In the genomic region with DNA sequence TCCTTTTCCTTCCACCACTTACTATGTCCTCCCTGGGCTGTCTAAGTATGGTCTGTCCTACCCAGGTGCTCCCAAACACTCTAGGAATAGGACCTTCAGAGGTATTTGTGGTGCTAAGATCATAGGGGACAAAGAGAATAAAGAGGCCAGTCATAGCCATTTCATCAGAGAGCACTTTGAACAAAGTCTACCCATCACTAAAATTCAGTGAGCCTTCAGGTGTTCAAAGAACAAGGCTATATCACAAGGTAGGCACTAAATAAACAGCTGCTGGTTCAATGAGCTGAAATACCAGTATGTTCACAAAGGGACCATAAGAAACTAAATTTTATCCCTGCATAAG, we compare ENCODE assay signal across 13 cellular contexts. TPM values are rescaled to one million over a fixed set of nuclear protein-coding genes. Genes with fewer than 3 reads are reported as not detected.
DNase-seq lines count a peak whose midpoint lies in the region; ATAC-seq and TF ChIP-seq lines count a peak whose summit lies in the region.
"Had no signal": no experiment of that assay in that cellular context is flagged by ENCODE, and none has a peak within 500 bp of the region (broad histone marks: within the 10 kb centered on the region; RNA-seq: fewer than 3 reads in every experiment).

No MANE protein-coding gene starts in this region.

- ATAC-seq in DND-41 (ENCODE audit: insufficient read depth, low read depth) (no peak; the same call in 2 of the 3 replicates), omental fat pad (ENCODE audit: low FRiP score) (no peak)

- H2AFZ ChIP-seq in DND-41 (ENCODE audit: low read depth, low read length) (no peak overlapping the region), OCI-LY7 (ENCODE audit: low read length) (no peak overlapping the region)

- H3K79me2 ChIP-seq in DND-41 (ENCODE audit: insufficient read depth, low read length) (peaks cover 54% of the 10 kb centered on the region), OCI-LY7 (ENCODE audit: insufficient read depth, low read depth, low read length) (peaks cover 11% of the 10 kb centered on the region; the same call in 1 of the 2 replicates)

- H3K4me1 ChIP-seq in DND-41 (ENCODE audit: insufficient read depth, low read length), result peaks cover 91% of the 10 kb centered on the region
- peaks cover 26% of the 10 kb centered on the region for H3K4me1 ChIP-seq in OCI-LY7 (ENCODE audit: insufficient read depth, low read length, poor library complexity, severe bottlenecking)
- H3K4me1 ChIP-seq in esophagus squamous epithelium, result peaks cover 0 to 61% (median 6%) of the 10 kb centered on the region in 3 donors
- H3K4me1 ChIP-seq in spleen, result peaks cover 6 to 53% (median 24%) of the 10 kb centered on the region in 6 donors
- H3K4me1 ChIP-seq: BE2C had no signal

- H4K20me1 ChIP-seq in DND-41 (ENCODE audit: insufficient read depth, low read length) (no peaks in the 10 kb centered on the region), OCI-LY7 (ENCODE audit: insufficient read depth, low read length) (peaks cover 6% of the 10 kb centered on the region; the same call in 1 of the 2 replicates)

- H3K9me2 ChIP-seq in OCI-LY7 (ENCODE audit: insufficient read depth, low read length), result no peaks in the 10 kb centered on the region

- no TSS peak for BruUV-seq in OCI-LY7 (replicated peaks; lab: Mats Ljungman, UMichigan)

- H3K9me3 ChIP-seq in DND-41 (ENCODE audit: insufficient read depth, low read length, severe bottlenecking) (no peaks in the 10 kb centered on the region), OCI-LY7 (ENCODE audit: low read length) (no peaks in the 10 kb centered on the region), esophagus squamous epithelium (no peaks in the 10 kb centered on the region), spleen (no peaks in the 10 kb centered on the region)
- H3K9me3 ChIP-seq: BE2C had no signal

- H3K4me3 ChIP-seq in DND-41 (ENCODE audit: low read depth in 1 of 2, low read length in 2 of 2) (no peak overlapping the region; a peak in 1 of 4 replicates), OCI-LY7 (ENCODE audit: low read depth, low read length, poor library complexity, severe bottlenecking) (no peak overlapping the region), esophagus squamous epithelium (no peak overlapping the region), spleen (no peak overlapping the region)

- TF ChIP-seq CTCF in DND-41 (IDR thresholded peaks at IDR 0.05; ENCODE audit: borderline replicate concordance, extremely low read depth, low read length, poor library complexity, severe bottlenecking) (no peak), OCI-LY7 (conservative IDR thresholded peaks at IDR 0.05; ENCODE audit: low read length) (no peak), esophagus squamous epithelium (IDR thresholded peaks at IDR 0.05) (no peak), spleen (IDR thresholded peaks at IDR 0.05 in 8 of 11, conservative IDR thresholded peaks at IDR 0.05 in 3 of 11) (no peak), omental fat pad (IDR thresholded peaks at IDR 0.05) (no peak)

- intact Hi-C loops in OCI-LY7 (cut with micrococcal nuclease; ENCODE audit: unreplicated experiment) (loop anchor here (5.0 to 10.0 kb wide), 2 partner anchors 313 to 364 kb away; a partner anchor contains a TSS), esophagus squamous epithelium (cut with DNase I) (no loop called here), spleen (cut with DNase I; ENCODE audit: low total_unique reads) (no loop called here)

- DNase-seq in DND-41 (no peak), OCI-LY7 (ENCODE audit: low spot score) (no peak), esophagus squamous epithelium (lab: John Stamatoyannopoulos, UW) (no peak), spleen (no peak), omental fat pad (ENCODE audit: low spot score) (no peak), HUDEP-2 (lab: John Stamatoyannopoulos, UW; ENCODE audit: unreplicated experiment in 76 of 76) (no peak), RPMI8226 (no peak)
- DNase-seq: activated naive CD4-positive, alpha-beta T cell treated with anti-CD3 and anti-CD28 coated beads, Interleukin-2, amount 50 U/mL, for 16 hours; BE2C; hippocampal formation; NCI-H2081; NCI-H526 treated with DMSO at 0.1 percent for 48 hours had no signal

- POLR2A ChIA-PET in OCI-LY7 (lab: Charles Lee), result interaction anchor here (0.6 to 1.7 kb wide), 3 partner anchors 29 to 57 kb away, joined by 4 to 6 read pairs (median 5); no protein-coding TSS in a partner anchor

- H3K9ac ChIP-seq in DND-41 (ENCODE audit: low read depth, low read length), result peak overlapping the region; percentile 61

- H3K27me3 ChIP-seq in DND-41 (ENCODE audit: insufficient read depth, low read length, poor library complexity) (no peaks in the 10 kb centered on the region), esophagus squamous epithelium (no peaks in the 10 kb centered on the region), spleen (replicated peaks in 1 of 7) (no peaks in the 10 kb centered on the region)
- H3K27me3 ChIP-seq: BE2C had no signal

- peaks cover 44% of the 10 kb centered on the region for H3K36me3 ChIP-seq in DND-41 (ENCODE audit: insufficient read depth, low read length)
- peaks cover 86% of the 10 kb centered on the region for H3K36me3 ChIP-seq in OCI-LY7 (ENCODE audit: insufficient read depth, low read length)
- H3K36me3 ChIP-seq in esophagus squamous epithelium, result peaks cover 7 to 72% (median 21%) of the 10 kb centered on the region in 3 donors
- peaks cover 0 to 96% (median 36%) of the 10 kb centered on the region in 6 donors for H3K36me3 ChIP-seq in spleen

- TF ChIP-seq POLR2A in esophagus squamous epithelium (IDR thresholded peaks at IDR 0.05), result no peak
- TF ChIP-seq POLR2A in spleen (IDR thresholded peaks at IDR 0.05), result no peak

- H3K27ac ChIP-seq in DND-41 (ENCODE audit: low read length) (peak overlapping the region; percentile 97), OCI-LY7 (ENCODE audit: low read depth, low read length, poor library complexity, severe bottlenecking) (peak overlapping the region; percentile 61), esophagus squamous epithelium (peak overlapping the region in 3 of 4 donors; percentile 26 to 58 (median 35)), spleen (peak overlapping the region in 7 of 8 donors; percentile 28 to 81 (median 68))
- H3K27ac ChIP-seq: VCaP had no signal

- H3K4me2 ChIP-seq in DND-41 (ENCODE audit: insufficient read depth, low read length) (peak overlapping the region; percentile 46), OCI-LY7 (ENCODE audit: low read length) (no peak overlapping the region)

- CTCF ChIA-PET in OCI-LY7 (lab: Charles Lee; ENCODE audit: unreplicated experiment), result no interaction called here

RNA-seq across cellular contexts. Expression of a gene that starts 38.8 kb away (rescaled TPM):
- total RNA-seq in OCI-LY7 (2014; rRNA removed; shearing (Covaris generic)), result 53.3 and 74.9 TPM in 2 replicates
- 129 and 149 TPM in 2 replicates for total RNA-seq in OCI-LY7 (2022)
- 100 to 1,000 TPM; 128 to 297 (median 185) TPM for total RNA-seq in esophagus squamous epithelium
- total RNA-seq in spleen, result 100 to 1,000 TPM; 101 to 271 (median 162) TPM
- 100 to 1,000 TPM in 2 of 3 donors, 10 to 100 TPM in 1; 44.0 to 126 (median 119) TPM for polyA plus RNA-seq in spleen
- total RNA-seq in omental fat pad, result 100 to 1,000 TPM in 1 of 4 donors, 10 to 100 TPM in 3; 17.4 to 113 (median 33.6) TPM

RNA-seq across cellular contexts. Expression of a gene that starts 41.7 kb away (rescaled TPM):
- total RNA-seq in OCI-LY7 (2014; rRNA removed; shearing (Covaris generic)), result 74.9 and 102 TPM in 2 replicates
- 107 and 116 TPM in 2 replicates for total RNA-seq in OCI-LY7 (2022)
- total RNA-seq in esophagus squamous epithelium, result 10 to 100 TPM; 55.5 to 87.5 (median 67.5) TPM
- 10 to 100 TPM; 36.5 to 71.4 (median 54.7) TPM for total RNA-seq in spleen
- polyA plus RNA-seq in spleen, result 100 to 1,000 TPM in 2 of 3 donors, 10 to 100 TPM in 1; 93.5 to 124 (median 105) TPM
- 10 to 100 TPM; 30.8 to 61.5 (median 45.4) TPM for total RNA-seq in omental fat pad

Comparison
In these comparisons a context has a peak if more than half of its experiments do, and no peak if none do; other contexts are left out.
1. H3K27ac ChIP-seq: peak in every context shown above with its lines; median percentile 97 in DND-41; 68 in spleen; 61 in OCI-LY7; 35 in esophagus squamous epithelium.